8 cellular contexts compared by ENCODE assay signal in genomic region chr4:41256740-41257256, GRCh38. TPM values are rescaled to one million over a fixed set of nuclear protein-coding genes. Genes with fewer than 3 reads are reported as not detected.
DNase-seq lines count a peak whose midpoint lies in the region; ATAC-seq and TF ChIP-seq lines count a peak whose summit lies in the region.

TSS of gene UCHL1 (plus strand) at chr4:41256928. CDS start at chr4:41256977, 49 bp downstream.

- H3K4me1 ChIP-seq in PC-9 (replicated peaks; ENCODE audit: insufficient read depth) = peaks cover 33% of the 10 kb centered on the region
- peaks cover 12% of the 10 kb centered on the region for H3K4me1 ChIP-seq in colonic mucosa
- peaks cover 2 to 19% (median 17%) of the 10 kb centered on the region in 6 donors for H3K4me1 ChIP-seq in spleen

- CTCF ChIA-PET in PC-9 (lab: Charles Lee) = interaction anchor here (0.7 to 1.3 kb wide), 2 partner anchors 52 to 332 kb away, joined by 3 to 5 read pairs; no protein-coding TSS in a partner anchor

- peak within 1 kb of the TSS; percentile 93 for H3K4me2 ChIP-seq in PC-9

- WGBS in spleen, 5 donors = 1 to 3% (median 1%) methylated on average over 41 to 55 of the region's 55 CpGs

- no TSS peak for BruUV-seq in PC-9 (replicated peaks; lab: Mats Ljungman, UMichigan)

- DNase-seq in Ammon's horn (ENCODE audit: low spot score) (peak; percentile 88), HPDE6-E6E7 (ENCODE audit: extremely low spot score) (peak; percentile 12), PC-9 (peak; percentile 72 to 90), colonic mucosa (no peak), kidney epithelial cell (ENCODE audit: low read depth) (peak; percentile 56), spleen (no peak), RPMI8226 (no peak)

- POLR2A ChIA-PET in PC-9 (lab: Charles Lee; ENCODE audit: unreplicated experiment) = interaction anchor here (0.5 to 1.1 kb wide), 14 partner anchors 21 to 815 kb away, joined by 3 to 16 read pairs (median 4); partner anchors contain the start of gene APBB2

- H3K27ac ChIP-seq in PC-9 (peak within 1 kb of the TSS; percentile 90), colonic mucosa (no peak within 1 kb of the TSS), spleen (no peak within 1 kb of the TSS)

- H4K20me1 ChIP-seq in PC-9 (ENCODE audit: insufficient read depth) = peaks cover 39% of the 10 kb centered on the region

- H3K9me3 ChIP-seq in PC-9 (ENCODE audit: insufficient read depth, low read depth) = no peaks in the 10 kb centered on the region
- no peaks in the 10 kb centered on the region for H3K9me3 ChIP-seq in colonic mucosa
- no peaks in the 10 kb centered on the region for H3K9me3 ChIP-seq in spleen

- H3K4me3 ChIP-seq in PC-9 (peak within 1 kb of the TSS; percentile 99), colonic mucosa (peak within 1 kb of the TSS; percentile 48), kidney epithelial cell (ENCODE audit: low read depth, low read length) (peak within 1 kb of the TSS; percentile 96), spleen (peak within 1 kb of the TSS; percentile 17 to 72 (median 41))

- TF ChIP-seq CTCF in PC-9 (conservative IDR thresholded peaks at IDR 0.05) (no peak), colonic mucosa (IDR thresholded peaks at IDR 0.05) (no peak), kidney epithelial cell (IDR thresholded peaks at IDR 0.05; ENCODE audit: insufficient read depth, low read length, poor library complexity, severe bottlenecking) (no peak), spleen (IDR thresholded peaks at IDR 0.05 in 8 of 11, conservative IDR thresholded peaks at IDR 0.05 in 3 of 11) (no peak)

- H3K36me3 ChIP-seq in PC-9 (ENCODE audit: low read depth) (peaks cover 41% of the 10 kb centered on the region), colonic mucosa (no peaks in the 10 kb centered on the region), kidney epithelial cell (ENCODE audit: control insufficient read depth, insufficient read depth, low read length) (peaks cover 3% of the 10 kb centered on the region), spleen (no peaks in the 10 kb centered on the region)

- H3F3A ChIP-seq in PC-9 (ENCODE audit: insufficient read depth, low read depth) = peaks cover 50% of the 10 kb centered on the region

- peak within 1 kb of the TSS; percentile 82 for H2AFZ ChIP-seq in PC-9

- ATAC-seq in GM18868 (IDR thresholded peaks at IDR 0.05; ENCODE audit: unreplicated experiment) = peak; percentile 72

- H3K27me3 ChIP-seq in PC-9 (ENCODE audit: insufficient read depth, low read depth) = no peaks in the 10 kb centered on the region
- peaks cover 25% of the 10 kb centered on the region for H3K27me3 ChIP-seq in colonic mucosa
- H3K27me3 ChIP-seq in kidney epithelial cell (ENCODE audit: control insufficient read depth, insufficient read depth, low read length) = no peaks in the 10 kb centered on the region
- H3K27me3 ChIP-seq in spleen (replicated peaks in 1 of 7) = peaks cover 0 to 81% (median 35%) of the 10 kb centered on the region in 7 donors

- intact Hi-C loops in PC-9 (cut with micrococcal nuclease; ENCODE audit: unreplicated experiment) (loop anchor here (1.0 to 2.0 kb wide), 4 partner anchors 39 to 678 kb away; partner anchors contain the start of gene TMEM33), colonic mucosa (cut with DNase I) (no loop called here), spleen (cut with DNase I; ENCODE audit: low total_unique reads) (no loop called here)

- H3K9ac ChIP-seq in colonic mucosa (ENCODE audit: low read depth in 2 of 2, low read length in 2 of 2) = no peak within 1 kb of the TSS

- no peak for TF ChIP-seq POLR2A in spleen (IDR thresholded peaks at IDR 0.05)

- H3K9me2 ChIP-seq in PC-9 (ENCODE audit: insufficient read depth) = no peaks in the 10 kb centered on the region

- H3K79me2 ChIP-seq in PC-9 (ENCODE audit: low read depth) = peaks cover 49% of the 10 kb centered on the region

RNA-seq across cellular contexts. Expression of gene UCHL1, which starts in this region (rescaled TPM):
- total RNA-seq in PC-9 (2021) (1,253 and 1,355 TPM in 2 replicates), colonic mucosa (10 to 100 TPM in 1 of 2 donors, 1 to 10 TPM in 1; 3.4 to 13.2 TPM), kidney epithelial cell (1,761 and 1,994 TPM in 2 replicates), spleen (1 to 10 TPM; 1.6 to 7.4 (median 3.0) TPM)
- polyA plus RNA-seq in spleen = 10 to 100 TPM in 1 of 3 donors, 1 to 10 TPM in 2; 3.5 to 11.2 (median 9.1) TPM

Comparison
In these comparisons a context has a peak if more than half of its experiments do, and no peak if none do; other contexts are left out.
1. RNA of gene UCHL1 (total RNA-seq): 1,761 to 1,994 TPM in kidney epithelial cell and 1,253 to 1,355 TPM in PC-9; 3.4 to 13.2 TPM in colonic mucosa and 1.6 to 7.4 TPM in spleen; every median in the first group is over 10 times any median in the second.
2. DNase-seq: peak in Ammon's horn (single experiment), HPDE6-E6E7 (single experiment), PC-9 (2 of 2) and kidney epithelial cell (single experiment); none in colonic mucosa (single experiment), spleen (single experiment) and RPMI8226 (single experiment).
3. H3K4me3 ChIP-seq: peak in every context shown above with its lines; median percentile 99 in PC-9; 96 in kidney epithelial cell; 48 in colonic mucosa; 41 in spleen.